16 cellular contexts compared by ENCODE assay signal in genomic region chr12:52946797-52947547, GRCh38. TPM values are rescaled to one million over a fixed set of nuclear protein-coding genes. Genes with fewer than 3 reads are reported as not detected.
DNase-seq lines count a peak whose midpoint lies in the region; ATAC-seq, FAIRE-seq and TF ChIP-seq lines count a peak whose summit lies in the region.
"Had no signal": no experiment of that assay in that cellular context is flagged by ENCODE, and none has a peak within 500 bp of the region (broad histone marks: within the 10 kb centered on the region; RNA-seq: fewer than 3 reads in every experiment).

No MANE protein-coding gene starts in this region.

- H3K27me3 Mint-ChIP-seq in CD4-positive, alpha-beta T cell, result peaks cover 16% of the 10 kb centered on the region

- DNase-seq in MG63, result peak; percentile 75
- DNase-seq in bronchial epithelial cell (ENCODE audit: low read depth), result peak; percentile 19
- peak; percentile 58 for DNase-seq in mucosa of gallbladder (ENCODE audit: low spot score)
- DNase-seq in GF-D8 (lab: John Stamatoyannopoulos, UW), result no peak
- DNase-seq in activated naive CD4-positive, alpha-beta T cell treated with Interleukin-2 at 50 U/mL for 16 hours, result no peak
- no peak for DNase-seq in CD4-positive, alpha-beta T cell
- DNase-seq: activated CD8-positive, alpha-beta memory T cell treated with anti-CD3 and anti-CD28 coated beads for 24 hours; activated naive CD4-positive, alpha-beta T cell treated with anti-CD3 and anti-CD28 coated beads, Interleukin-2, amount 10 ng/mL, durations not matched to agents 7 days and 5 days; cortex of kidney; foreskin fibroblast; naive thymus-derived CD8-positive, alpha-beta T cell; NCI-H2171; T1000 had no signal

- H3K27ac Mint-ChIP-seq in CD4-positive, alpha-beta T cell, result no peak overlapping the region
- H3K27ac Mint-ChIP-seq: activated naive CD4-positive, alpha-beta T cell treated with anti-CD3 and anti-CD28 coated beads, Interleukin-2, amount 10 ng/mL, durations not matched to agents 7 days and 5 days had no signal

- peak overlapping the region; percentile 4 for H3K27ac ChIP-seq in C4-2B
- H3K27ac ChIP-seq in CD4-positive, alpha-beta T cell (ENCODE audit: low read depth, low read length), result no peak overlapping the region

- peaks cover 27% of the 10 kb centered on the region for H3K36me3 ChIP-seq in MG63
- H3K36me3 ChIP-seq in bronchial epithelial cell (ENCODE audit: control insufficient read depth, insufficient read depth, low read length), result peaks cover 14% of the 10 kb centered on the region

- peaks cover 12% of the 10 kb centered on the region for H3K4me1 Mint-ChIP-seq in CD4-positive, alpha-beta T cell (ENCODE audit: low read depth)

- H3K4me3 Mint-ChIP-seq in CD4-positive, alpha-beta T cell, result no peak overlapping the region

- H3K4me3 ChIP-seq in MG63, result no peak overlapping the region
- no peak overlapping the region for H3K4me3 ChIP-seq in bronchial epithelial cell (ENCODE audit: low read depth, low read length)

- no peak for FAIRE-seq in bronchial epithelial cell (lab: Jason Lieb, UNC)
- FAIRE-seq: RCC 7860 had no signal

- H3K9me3 Mint-ChIP-seq in CD4-positive, alpha-beta T cell, result no peaks in the 10 kb centered on the region
- H3K9me3 Mint-ChIP-seq: activated naive CD4-positive, alpha-beta T cell treated with anti-CD3 and anti-CD28 coated beads, Interleukin-2, amount 10 ng/mL, durations not matched to agents 7 days and 5 days; naive thymus-derived CD8-positive, alpha-beta T cell had no signal

- CTCF ChIA-PET in CD4-positive, alpha-beta T cell (lab: Charles Lee), result no interaction called here

- H3K9me3 ChIP-seq in MG63, result no peaks in the 10 kb centered on the region
- H3K9me3 ChIP-seq in CD4-positive, alpha-beta T cell (ENCODE audit: control insufficient read depth, low read length), result no peaks in the 10 kb centered on the region

- intact Hi-C loops in CD4-positive, alpha-beta T cell (cut with DNase I, micrococcal nuclease), result no loop called here

- POLR2A ChIA-PET in CD4-positive, alpha-beta T cell (lab: Charles Lee), result no interaction called here

- H3K27me3 ChIP-seq in MG63 (no peaks in the 10 kb centered on the region), bronchial epithelial cell (ENCODE audit: control insufficient read depth, insufficient read depth, low read length) (no peaks in the 10 kb centered on the region)
- H3K27me3 ChIP-seq in CD4-positive, alpha-beta T cell (ENCODE audit: control insufficient read depth, insufficient read depth, low read length), result peaks cover 5% of the 10 kb centered on the region

- H3K36me3 Mint-ChIP-seq in CD4-positive, alpha-beta T cell (ENCODE audit: low read depth), result peaks cover 5% of the 10 kb centered on the region
- H3K36me3 Mint-ChIP-seq: activated naive CD4-positive, alpha-beta T cell treated with anti-CD3 and anti-CD28 coated beads, Interleukin-2, amount 10 ng/mL, durations not matched to agents 7 days and 5 days had no signal

- ATAC-seq in HG03521 (IDR thresholded peaks at IDR 0.05; ENCODE audit: unreplicated experiment), result no peak
- no peak for ATAC-seq in CD4-positive, alpha-beta T cell (ENCODE audit: poor library complexity)
- ATAC-seq: naive thymus-derived CD8-positive, alpha-beta T cell had no signal

- TF ChIP-seq CTCF in C4-2B (conservative IDR thresholded peaks at IDR 0.05), result no peak
- TF ChIP-seq CTCF in bronchial epithelial cell (IDR thresholded peaks at IDR 0.05; ENCODE audit: insufficient read depth, low read length, severe bottlenecking), result no peak
- no peak for TF ChIP-seq CTCF in CD4-positive, alpha-beta T cell (IDR thresholded peaks at IDR 0.05)

RNA-seq across cellular contexts. Expression of gene KRT18, which starts 1.9 kb away (rescaled TPM):
- total RNA-seq in MG63 (2014; rRNA removed; shearing (Covaris generic); ENCODE audit: low replicate concordance), result 104 and 136 TPM in 2 replicates
- total RNA-seq in bronchial epithelial cell, result 387 and 526 TPM in 2 replicates
- total RNA-seq in mucosa of gallbladder, result 564 TPM
- total RNA-seq in CD4-positive, alpha-beta T cell, result 1 to 10 TPM; 7.2 to 9.2 TPM

RNA-seq across cellular contexts. Expression of gene KRT8, which starts 42.1 kb away (rescaled TPM):
- total RNA-seq in MG63 (2014; rRNA removed; shearing (Covaris generic); ENCODE audit: low replicate concordance), result 39.2 and 44.4 TPM in 2 replicates
- total RNA-seq in bronchial epithelial cell, result 146 and 309 TPM in 2 replicates
- total RNA-seq in mucosa of gallbladder, result 1,446 TPM
- total RNA-seq in CD4-positive, alpha-beta T cell, result under 1 TPM; 0.63 to 0.89 TPM

RNA-seq across cellular contexts. Expression of gene EIF4B, which starts 59.3 kb away (rescaled TPM):
- total RNA-seq in MG63 (2014; rRNA removed; shearing (Covaris generic); ENCODE audit: low replicate concordance), result 684 and 692 TPM in 2 replicates
- total RNA-seq in bronchial epithelial cell (1,485 and 2,183 TPM in 2 replicates), mucosa of gallbladder (546 TPM)
- 100 to 1,000 TPM; 794 to 806 TPM for total RNA-seq in CD4-positive, alpha-beta T cell

Comparison
In these comparisons a context has a peak if more than half of its experiments do, and no peak if none do; other contexts are left out.
1. DNase-seq: peak in MG63 (single experiment), bronchial epithelial cell (single experiment) and mucosa of gallbladder (single experiment); none in GF-D8 (single experiment), activated naive CD4-positive, alpha-beta T cell treated with Interleukin-2 at 50 U/mL for 16 hours (single experiment) and CD4-positive, alpha-beta T cell (0 of 10).
2. RNA of gene KRT18, which starts 1.9 kb away (total RNA-seq): 564 TPM in mucosa of gallbladder (single experiment), 387 to 526 TPM in bronchial epithelial cell and 104 to 136 TPM in MG63; 7.2 to 9.2 TPM in CD4-positive, alpha-beta T cell; every median in the first group is over 10 times any median in the second.
3. RNA of gene KRT8, which starts 42.1 kb away (total RNA-seq): 1,446 TPM in mucosa of gallbladder (single experiment), 146 to 309 TPM in bronchial epithelial cell and 39.2 to 44.4 TPM in MG63; 0.63 to 0.89 TPM in CD4-positive, alpha-beta T cell; every median in the first group is over 10 times any median in the second.